Comparison of ENCODE assay signal across 16 cellular contexts in genomic region chr4:79083406-79084010, GRCh38.
DNase-seq lines count a peak whose midpoint lies in the region; ATAC-seq and TF ChIP-seq lines count a peak whose summit lies in the region.
"Had no signal": no experiment of that assay in that cellular context is flagged by ENCODE, and none has a peak within 500 bp of the region (broad histone marks: within the 10 kb centered on the region; RNA-seq: fewer than 3 reads in every experiment).

No MANE protein-coding gene starts in this region.

- TF ChIP-seq CTCF in choroid plexus epithelial cell (conservative IDR thresholded peaks at IDR 0.05; ENCODE audit: low read depth, low read length) (no peak), prostate gland (IDR thresholded peaks at IDR 0.05) (no peak)

- intact Hi-C loops in prostate gland (cut with DNase I) (loop anchor here (10.0 kb wide), 2 partner anchors 91 to 201 kb away; no protein-coding TSS in a partner anchor), posterior cingulate gyrus (cut with DNase I) (no loop called here)

- H3K36me3 ChIP-seq in prostate gland = no peaks in the 10 kb centered on the region
- H3K36me3 ChIP-seq: colonic mucosa had no signal

- H3K27ac ChIP-seq in prostate gland = peak overlapping the region; percentile 70 to 79
- H3K27ac ChIP-seq: A549, colonic mucosa, VCaP had no signal

- WGBS in prostate gland = 19% methylated on average over 2 of the region's 2 CpGs

- ATAC-seq in HG02798 (IDR thresholded peaks at IDR 0.05; ENCODE audit: poor library complexity, unreplicated experiment) = no peak
- ATAC-seq: A549; activated CD8-positive, alpha-beta T cell treated with anti-CD3 and anti-CD28 coated beads, Interleukin-2, amount 10 ng/mL, durations not matched to agents 7 days and 5 days; T-cell had no signal

- no peak overlapping the region for H3K4me3 ChIP-seq in choroid plexus epithelial cell (ENCODE audit: low read depth, low read length)
- H3K4me3 ChIP-seq in prostate gland = peak overlapping the region in 1 of 2 donors; percentile 7
- H3K4me3 ChIP-seq: A549, colonic mucosa had no signal

- no peaks in the 10 kb centered on the region for H3K4me1 ChIP-seq in prostate gland (replicated peaks)
- H3K4me1 ChIP-seq: A549, colonic mucosa had no signal

- TF ChIP-seq POLR2A in prostate gland (IDR thresholded peaks at IDR 0.05) = no peak

- no peaks in the 10 kb centered on the region for H3K27me3 ChIP-seq in prostate gland (replicated peaks; ENCODE audit: insufficient read depth)
- H3K27me3 ChIP-seq: colonic mucosa had no signal

- H3K9me3 ChIP-seq in prostate gland = no peaks in the 10 kb centered on the region
- H3K9me3 ChIP-seq: A549, colonic mucosa had no signal

- DNase-seq in Ammon's horn (ENCODE audit: low spot score) = peak; percentile 11
- DNase-seq in choroid plexus epithelial cell (ENCODE audit: low read depth) = peak; percentile 9
- DNase-seq in iPS DF 19.7 (ENCODE audit: low read depth, low spot score) = peak; percentile 12
- peak; percentile 78 for DNase-seq in prostate gland (ENCODE audit: low spot score)
- DNase-seq in Kasumi-1 (lab: John Stamatoyannopoulos, UW) = no peak
- DNase-seq in DMS153 (lab: John Stamatoyannopoulos, UW) = no peak
- DNase-seq in posterior cingulate gyrus = no peak
- DNase-seq: activated CD8-positive, alpha-beta T cell treated with anti-CD3 and anti-CD28 coated beads, Interleukin-2, amount 10 ng/mL, durations not matched to agents 7 days and 5 days; amniotic stem cell; colonic mucosa; MM.1S; stimulated activated CD4-positive, alpha-beta T cell treated with anti-CD3 and anti-CD28 coated beads, Interleukin-2, amount 100 ng/mL, for 24 hours; T-cell had no signal

Comparison
In these comparisons a context has a peak if more than half of its experiments do, and no peak if none do; other contexts are left out.
1. DNase-seq: peak in Ammon's horn (single experiment), choroid plexus epithelial cell (single experiment), iPS DF 19.7 (single experiment) and prostate gland (single experiment); none in Kasumi-1 (0 of 2), DMS153 (single experiment) and posterior cingulate gyrus (0 of 10).